ENCODE assay signal across 21 cellular contexts in genomic region chr16:76910931-76911330, GRCh38.
A peak's percentile ranks its signal among the peaks of the same experiment; 100 is the strongest.
DNase-seq lines count a peak whose midpoint lies in the region; ATAC-seq and TF ChIP-seq lines count a peak whose summit lies in the region.
"Had no signal": no experiment of that assay in that cellular context is flagged by ENCODE, and none has a peak within 500 bp of the region (broad histone marks: within the 10 kb centered on the region; RNA-seq: fewer than 3 reads in every experiment).

No MANE protein-coding gene starts in this region.

- ATAC-seq in GM21526 (IDR thresholded peaks at IDR 0.05; ENCODE audit: low FRiP score, unreplicated experiment), result no peak
- ATAC-seq: esophagus mucosa; stimulated activated naive B cell treated with anti-CD40 and anti-IgM and Interleukin-4, amounts not matched to agents 10 μg/mL and 1 μg/mL and 100 μg/mL, for 72 hours had no signal

- TF ChIP-seq CTCF in AG09309 (IDR thresholded peaks at IDR 0.05; ENCODE audit: control insufficient read depth, insufficient read depth, low read depth, low read length, missing control alignments) (no peak), cardiac fibroblast (IDR thresholded peaks at IDR 0.05; ENCODE audit: low read depth, low read length) (no peak)

- H3K4me3 ChIP-seq in AG09309 (ENCODE audit: control insufficient read depth, low read depth, low read length) (no peak overlapping the region), cardiac fibroblast (replicated peaks in 1 of 2; ENCODE audit: low read depth in 2 of 2, low read length in 2 of 2) (no peak overlapping the region)
- no peak overlapping the region for H3K4me3 ChIP-seq in CD4-positive, alpha-beta memory T cell (ENCODE audit: low read length in 2 of 2)
- H3K4me3 ChIP-seq: left ventricle myocardium inferior, transverse colon had no signal

- no peaks in the 10 kb centered on the region for H3K4me1 ChIP-seq in CD4-positive, alpha-beta memory T cell (ENCODE audit: insufficient read depth, low read length)
- H3K4me1 ChIP-seq: left ventricle myocardium inferior, parathyroid adenoma, transverse colon had no signal

- H3K9me3 Mint-ChIP-seq in CD4-positive, alpha-beta memory T cell, result peaks cover 0 to 5% (median 0%) of the 10 kb centered on the region in 8 donors
- H3K9me3 Mint-ChIP-seq: activated CD4-positive, alpha-beta memory T cell treated with anti-CD3 and anti-CD28 coated beads, Interleukin-2, amount 10 ng/mL, durations not matched to agents 7 days and 5 days; activated T-helper 1 cell treated with anti-CD3 and anti-CD28 coated beads, Interleukin-12 subunit alpha, Interleukin-12 subunit beta, Interleukin-2, Interleukin-4 antibody, amounts not matched to agents 30 ng/mL and 10 ng/mL and 1 ng/mL, durations not matched to agents 14 hours and 24 hours and 36 hours; dendritic cell treated with granulocyte-macrophage colony-stimulating factor and Interleukin-4, amounts not matched to agents 40 ng/mL and 50 ng/mL, for 4 days; stimulated activated naive B cell treated with anti-CD40 and anti-IgM and Interleukin-4, amounts not matched to agents 10 μg/mL and 1 μg/mL and 100 μg/mL, for 72 hours had no signal

- CTCF ChIA-PET in CD4-positive, alpha-beta memory T cell (lab: Charles Lee; ENCODE audit: partially characterized antibody), result interaction anchor here (1.1 kb wide), 1 partner anchor 28 kb away, joined by 3 read pairs; no protein-coding TSS in a partner anchor

- H3K9me3 ChIP-seq in CD4-positive, alpha-beta memory T cell (ENCODE audit: control insufficient read depth in 1 of 2, low read length in 2 of 2), result no peaks in the 10 kb centered on the region
- H3K9me3 ChIP-seq: left ventricle myocardium inferior, transverse colon had no signal

- H3K27ac Mint-ChIP-seq in CD4-positive, alpha-beta memory T cell, result no peak overlapping the region
- H3K27ac Mint-ChIP-seq: activated CD4-positive, alpha-beta memory T cell treated with anti-CD3 and anti-CD28 coated beads, Interleukin-2, amount 10 ng/mL, durations not matched to agents 7 days and 5 days; activated T-helper 1 cell treated with anti-CD3 and anti-CD28 coated beads, Interleukin-12 subunit alpha, Interleukin-12 subunit beta, Interleukin-2, Interleukin-4 antibody, amounts not matched to agents 30 ng/mL and 10 ng/mL and 1 ng/mL, durations not matched to agents 14 hours and 24 hours and 36 hours; dendritic cell treated with granulocyte-macrophage colony-stimulating factor and Interleukin-4, amounts not matched to agents 40 ng/mL and 50 ng/mL, for 4 days; stimulated activated naive B cell treated with anti-CD40 and anti-IgM and Interleukin-4, amounts not matched to agents 10 μg/mL and 1 μg/mL and 100 μg/mL, for 72 hours had no signal

- POLR2A ChIA-PET in CD4-positive, alpha-beta memory T cell (lab: Charles Lee; ENCODE audit: partially characterized antibody), result no interaction called here

- H3K27me3 ChIP-seq in CD4-positive, alpha-beta memory T cell (ENCODE audit: insufficient read depth, low read length), result no peaks in the 10 kb centered on the region
- H3K27me3 ChIP-seq: transverse colon had no signal

- no peak overlapping the region for H3K27ac ChIP-seq in CD4-positive, alpha-beta memory T cell (ENCODE audit: low read depth, low read length)
- H3K27ac ChIP-seq: left ventricle myocardium inferior, parathyroid adenoma, transverse colon had no signal

- no peak overlapping the region for H3K4me3 Mint-ChIP-seq in CD4-positive, alpha-beta memory T cell
- H3K4me3 Mint-ChIP-seq: activated CD4-positive, alpha-beta memory T cell treated with anti-CD3 and anti-CD28 coated beads, Interleukin-2, amount 10 ng/mL, durations not matched to agents 7 days and 5 days; activated T-helper 1 cell treated with anti-CD3 and anti-CD28 coated beads, Interleukin-12 subunit alpha, Interleukin-12 subunit beta, Interleukin-2, Interleukin-4 antibody, amounts not matched to agents 30 ng/mL and 10 ng/mL and 1 ng/mL, durations not matched to agents 14 hours and 24 hours and 36 hours; dendritic cell treated with granulocyte-macrophage colony-stimulating factor and Interleukin-4, amounts not matched to agents 40 ng/mL and 50 ng/mL, for 4 days; stimulated activated naive B cell treated with anti-CD40 and anti-IgM and Interleukin-4, amounts not matched to agents 10 μg/mL and 1 μg/mL and 100 μg/mL, for 72 hours had no signal

- no peaks in the 10 kb centered on the region for H3K4me1 Mint-ChIP-seq in CD4-positive, alpha-beta memory T cell
- H3K4me1 Mint-ChIP-seq: activated CD4-positive, alpha-beta memory T cell treated with anti-CD3 and anti-CD28 coated beads, Interleukin-2, amount 10 ng/mL, durations not matched to agents 7 days and 5 days; stimulated activated naive B cell treated with anti-CD40 and anti-IgM and Interleukin-4, amounts not matched to agents 10 μg/mL and 1 μg/mL and 100 μg/mL, for 72 hours had no signal

- peak; percentile 80 for DNase-seq in AG09309 (ENCODE audit: low read depth)
- DNase-seq in NCI-H460 (ENCODE audit: extremely low read depth, low read depth), result peak; percentile 15
- peak; percentile 90 to 91 for DNase-seq in cardiac fibroblast (ENCODE audit: low read depth in 2 of 2)
- DNase-seq in kidney tubule cell (ENCODE audit: low spot score), result peak; percentile 87
- DNase-seq in activated T-cell treated with anti-CD3 and anti-CD28 coated beads, Interleukin-2, amount 50 U/mL, for 48 hours, result no peak
- DNase-seq in NCI-H526 (lab: John Stamatoyannopoulos, UW), result no peak
- DNase-seq in CD4-positive, alpha-beta memory T cell, result no peak
- DNase-seq: activated CD4-positive, alpha-beta memory T cell treated with anti-CD3 and anti-CD28 coated beads, Interleukin-2, amount 10 ng/mL, durations not matched to agents 7 days and 5 days; COR-L47; GDM1; Karpas-422; left ventricle myocardium inferior; NCI-H1694; NCI-H510A treated with DMSO at 0.1 percent for 48 hours; stimulated activated naive B cell treated with anti-CD40 and anti-IgM and Interleukin-4, amounts not matched to agents 10 μg/mL and 1 μg/mL and 100 μg/mL, for 72 hours; transverse colon had no signal

- no peaks in the 10 kb centered on the region for H3K36me3 ChIP-seq in CD4-positive, alpha-beta memory T cell (ENCODE audit: insufficient read depth, low read length)
- H3K36me3 ChIP-seq: left ventricle myocardium inferior, transverse colon had no signal

- H3K27me3 Mint-ChIP-seq in CD4-positive, alpha-beta memory T cell, result no peaks in the 10 kb centered on the region
- H3K27me3 Mint-ChIP-seq: activated CD4-positive, alpha-beta memory T cell treated with anti-CD3 and anti-CD28 coated beads, Interleukin-2, amount 10 ng/mL, durations not matched to agents 7 days and 5 days; dendritic cell treated with granulocyte-macrophage colony-stimulating factor and Interleukin-4, amounts not matched to agents 40 ng/mL and 50 ng/mL, for 4 days; stimulated activated naive B cell treated with anti-CD40 and anti-IgM and Interleukin-4, amounts not matched to agents 10 μg/mL and 1 μg/mL and 100 μg/mL, for 72 hours had no signal

- H3K36me3 Mint-ChIP-seq in CD4-positive, alpha-beta memory T cell, result no peaks in the 10 kb centered on the region
- H3K36me3 Mint-ChIP-seq: stimulated activated naive B cell treated with anti-CD40 and anti-IgM and Interleukin-4, amounts not matched to agents 10 μg/mL and 1 μg/mL and 100 μg/mL, for 72 hours had no signal

- intact Hi-C loops in CD4-positive, alpha-beta memory T cell (cut with micrococcal nuclease), result no loop called here

Comparison
In these comparisons a context has a peak if more than half of its experiments do, and no peak if none do; other contexts are left out.
1. DNase-seq: peak in AG09309 (single experiment), NCI-H460 (single experiment), cardiac fibroblast (2 of 2) and kidney tubule cell (single experiment); none in activated T-cell treated with anti-CD3 and anti-CD28 coated beads, Interleukin-2, amount 50 U/mL, for 48 hours (0 of 2), NCI-H526 (0 of 2) and CD4-positive, alpha-beta memory T cell (0 of 5).